1 cellular context compared by ENCODE assay signal in the genomic region with DNA sequence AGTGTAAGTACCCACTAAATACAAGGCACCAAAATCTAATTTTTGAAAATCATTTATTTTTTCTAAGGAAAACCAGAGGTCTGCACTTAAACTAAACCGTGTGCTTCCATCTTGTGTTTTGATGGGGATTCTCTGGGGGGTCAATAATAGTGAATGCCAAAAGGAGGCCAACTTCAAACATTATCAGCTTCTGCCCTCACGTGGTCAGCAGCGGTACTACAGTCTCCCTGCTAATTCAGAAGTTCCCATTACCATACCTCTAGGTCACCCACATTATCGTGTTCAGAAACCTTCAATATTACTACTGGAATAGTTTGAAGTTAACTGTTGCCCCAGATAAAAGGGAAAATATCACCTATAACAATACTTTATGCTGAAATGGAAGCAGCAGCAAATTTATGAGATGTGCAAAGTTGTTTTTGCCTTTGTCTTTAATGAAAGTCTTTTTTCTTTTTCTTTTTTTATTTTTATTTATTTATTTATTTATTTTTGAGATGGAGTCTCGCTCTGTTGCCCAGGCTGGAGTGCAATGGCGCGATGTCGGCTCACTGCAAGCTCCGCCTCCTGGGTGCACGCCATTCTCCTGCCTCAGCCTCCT.
TF ChIP-seq lines count a peak whose summit lies in the region.

No MANE protein-coding gene starts in this region.

TF ChIP-seq in GM12878, 131 proteins besides CTCF, POLR2A, EP300 and RAD21:
- TF ChIP-seq SMC3 (IDR thresholded peaks at IDR 0.05; ENCODE audit: borderline replicate concordance, low read length) (peak; percentile 56; the same call in 1 of the 2 replicates), RUNX3 (IDR thresholded peaks at IDR 0.05; ENCODE audit: low read length) (no peak), ZBTB11 (CRISPR knock-in tag; IDR thresholded peaks at IDR 0.05) (no peak)
- TF ChIP-seq, protein P1, sequence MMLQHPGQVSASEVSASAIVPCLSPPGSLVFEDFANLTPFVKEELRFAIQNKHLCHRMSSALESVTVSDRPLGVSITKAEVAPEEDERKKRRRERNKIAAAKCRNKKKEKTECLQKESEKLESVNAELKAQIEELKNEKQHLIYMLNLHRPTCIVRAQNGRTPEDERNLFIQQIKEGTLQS (IDR thresholded peaks at IDR 0.05; ENCODE audit: borderline replicate concordance, extremely low read depth, low read depth, low read length): peak; percentile 15; the same call in 1 of the 2 replicates
